ENCODE assay signal across 17 cellular contexts in the genomic region with DNA sequence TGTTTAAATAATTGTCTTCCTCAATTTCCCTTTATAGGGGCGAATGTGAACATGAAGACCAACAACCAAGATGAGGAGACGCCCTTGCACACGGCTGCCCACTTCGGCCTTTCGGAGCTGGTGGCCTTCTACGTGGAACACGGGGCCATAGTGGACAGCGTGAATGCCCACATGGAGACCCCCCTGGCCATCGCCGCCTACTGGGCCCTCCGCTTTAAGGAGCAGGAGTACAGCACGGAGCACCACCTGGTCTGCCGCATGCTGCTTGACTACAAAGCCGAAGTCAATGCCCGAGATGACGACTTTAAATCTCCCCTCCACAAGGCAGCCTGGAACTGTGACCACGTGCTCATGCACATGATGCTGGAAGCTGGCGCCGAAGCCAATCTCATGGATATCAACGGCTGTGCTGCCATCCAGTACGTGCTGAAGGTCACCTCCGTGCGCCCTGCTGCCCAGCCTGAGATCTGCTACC. TPM values are rescaled to one million over a fixed set of nuclear protein-coding genes. Genes with fewer than 3 reads are reported as not detected.
DNase-seq lines count a peak whose midpoint lies in the region; ATAC-seq, FAIRE-seq and TF ChIP-seq lines count a peak whose summit lies in the region.
"Had no signal": no experiment of that assay in that cellular context is flagged by ENCODE, and none has a peak within 500 bp of the region (broad histone marks: within the 10 kb centered on the region; RNA-seq: fewer than 3 reads in every experiment).

No MANE protein-coding gene starts in this region.

- H3K4me2 ChIP-seq in GM23338 (no peak overlapping the region), GM12878 (ENCODE audit: control insufficient read depth, insufficient read depth) (no peak overlapping the region), HepG2 (ENCODE audit: low read depth, low read length) (no peak overlapping the region), Karpas-422 (ENCODE audit: low read depth, low read length, poor library complexity, severe bottlenecking) (no peak overlapping the region)

- peak; percentile 74 for TF ChIP-seq CTCF in 22Rv1 (IDR thresholded peaks at IDR 0.05)
- TF ChIP-seq CTCF in GM23338 (conservative IDR thresholded peaks at IDR 0.05; ENCODE audit: low read depth in 2 of 2): no peak
- TF ChIP-seq CTCF in GM12878 (IDR thresholded peaks at IDR 0.05 in 2 of 3, conservative IDR thresholded peaks at IDR 0.05 in 1 of 3; ENCODE audit: control insufficient read depth in 2 of 3, extremely low read depth in 1 of 3, insufficient read depth in 1 of 3, low read depth in 3 of 3, low read length in 3 of 3): no peak
- no peak for TF ChIP-seq CTCF in HepG2 (CRISPR knock-in tag; IDR thresholded peaks at IDR 0.05)
- no peak for TF ChIP-seq CTCF in BE2C (IDR thresholded peaks at IDR 0.05; ENCODE audit: low read depth, low read length)

- in situ Hi-C loops in GM12878 (cut with MboI) (no loop called here), HepG2 (cut with HindIII; ENCODE audit: extremely low pct_ligation_motif_present, low pct_unique_long_range_greater_than_20kb) (loop anchor here (5.0 to 25.0 kb wide), 2 partner anchors 159 to 334 kb away; no protein-coding TSS in a partner anchor)

- no peaks in the 10 kb centered on the region for H3K36me3 ChIP-seq in GM23338 (ENCODE audit: insufficient read depth)
- H3K36me3 ChIP-seq in GM12878 (ENCODE audit: control insufficient read depth in 2 of 2, insufficient read depth in 2 of 2, low read length in 1 of 2): no peaks in the 10 kb centered on the region
- no peaks in the 10 kb centered on the region for H3K36me3 ChIP-seq in HepG2 (replicated peaks in 1 of 2; ENCODE audit: control insufficient read depth in 1 of 2, insufficient read depth in 2 of 2, low read length in 2 of 2)
- H3K36me3 ChIP-seq in SJCRH30: no peaks in the 10 kb centered on the region
- H3K36me3 ChIP-seq in Karpas-422 (ENCODE audit: insufficient read depth, low read length): no peaks in the 10 kb centered on the region
- no peaks in the 10 kb centered on the region for H3K36me3 ChIP-seq in BE2C
- H3K36me3 ChIP-seq: lower lobe of right lung had no signal

- intact Hi-C loops in GM12878 (cut with micrococcal nuclease; ENCODE audit: unreplicated experiment): loop anchor here (1.0 kb wide), 2 partner anchors 158 to 162 kb away; no protein-coding TSS in a partner anchor
- intact Hi-C loops in HepG2 (cut with micrococcal nuclease; ENCODE audit: unreplicated experiment): loop anchor here (1.0 to 2.0 kb wide), 2 partner anchors 17 to 158 kb away; no protein-coding TSS in a partner anchor

- peak overlapping the region; percentile 23; the same call in 1 of the 2 replicates for H2AFZ ChIP-seq in GM23338
- no peak overlapping the region for H2AFZ ChIP-seq in GM12878 (ENCODE audit: control insufficient read depth, low read depth, low read length)
- H2AFZ ChIP-seq in HepG2 (ENCODE audit: low read length): no peak overlapping the region
- H2AFZ ChIP-seq in Karpas-422 (ENCODE audit: low read length): no peak overlapping the region

- H3K9ac ChIP-seq in GM12878 (ENCODE audit: control insufficient read depth, insufficient read depth, low read length) (no peak overlapping the region), HepG2 (ENCODE audit: insufficient read depth, low read depth, low read length) (no peak overlapping the region), Karpas-422 (ENCODE audit: low read length) (no peak overlapping the region)

- CTCF ChIA-PET in GM12878 (lab: Yijun Ruan, JAX): interaction anchor here (0.9 to 17.8 kb wide), 17 partner anchors 11 to 343 kb away, joined by 3 to 655 read pairs (median 8); no protein-coding TSS in a partner anchor
- CTCF ChIA-PET in HepG2 (lab: Yijun Ruan, JAX; ENCODE audit: low intra/inter-chr PET ratio, low total read pairs): interaction anchor here (1.1 to 8.1 kb wide), 3 partner anchors 16 to 159 kb away, joined by 3 to 150 read pairs (median 10); no protein-coding TSS in a partner anchor

- RAD21 ChIA-PET in GM12878 (lab: Charles Lee; ENCODE audit: unreplicated experiment): interaction anchor here (0.7 to 8.2 kb wide), 13 partner anchors 11 to 343 kb away, joined by 3 to 207 read pairs (median 5); no protein-coding TSS in a partner anchor

- no peak overlapping the region for H3K4me3 Mint-ChIP-seq in GM23338
- H3K4me3 Mint-ChIP-seq: activated B cell treated with CpG ODN at 0.5 μM for 24 hours; naive thymus-derived CD4-positive, alpha-beta T cell had no signal

- 54% methylated on average over 23 of the region's 23 CpGs for WGBS in GM12878 (ENCODE audit: insufficient coverage, insufficient replicate concordance, low lambda C conversion rate, missing lambda C conversion rate)
- 51% methylated on average over 8 of the region's 23 CpGs for WGBS in HepG2 (ENCODE audit: low lambda C conversion rate)

- H4K20me1 ChIP-seq in GM23338 (replicated peaks; ENCODE audit: insufficient read depth) (no peaks in the 10 kb centered on the region), GM12878 (ENCODE audit: control insufficient read depth, insufficient read depth) (no peaks in the 10 kb centered on the region), HepG2 (ENCODE audit: insufficient read depth, low read length) (no peaks in the 10 kb centered on the region), Karpas-422 (ENCODE audit: insufficient read depth, low read depth, low read length) (no peaks in the 10 kb centered on the region)

- H3K79me2 ChIP-seq in GM23338 (replicated peaks; ENCODE audit: insufficient read depth): no peaks in the 10 kb centered on the region
- H3K79me2 ChIP-seq in GM12878 (ENCODE audit: control insufficient read depth, insufficient read depth, low read length): no peaks in the 10 kb centered on the region
- H3K79me2 ChIP-seq in HepG2 (ENCODE audit: insufficient read depth, low read length): no peaks in the 10 kb centered on the region
- no peaks in the 10 kb centered on the region for H3K79me2 ChIP-seq in Karpas-422 (ENCODE audit: low read length)

- TF ChIP-seq POLR2A in GM12878 (IDR thresholded peaks at IDR 0.05; ENCODE audit: low read depth, low read length) (no peak), HepG2 (IDR thresholded peaks at IDR 0.05; ENCODE audit: insufficient read depth in 1 of 2, low read depth in 2 of 2, low read length in 2 of 2) (no peak)

- peaks cover 2% of the 10 kb centered on the region for H3K27me3 Mint-ChIP-seq in GM23338 (ENCODE audit: insufficient read depth, low read depth, poor library complexity)

- TF ChIP-seq EP300 in GM12878 (IDR thresholded peaks at IDR 0.05; ENCODE audit: borderline replicate concordance in 1 of 2, control insufficient read depth in 1 of 2, low read depth in 2 of 2, low read length in 2 of 2) (no peak), HepG2 (IDR thresholded peaks at IDR 0.05; ENCODE audit: low read depth in 2 of 2, low read length in 2 of 2) (no peak), HepG2 (CRISPR knock-in tag; IDR thresholded peaks at IDR 0.05; ENCODE audit: borderline replicate concordance) (no peak)

- H3K4me3 ChIP-seq in GM23338 (no peak overlapping the region), GM12878 (no peak overlapping the region), HepG2 (replicated peaks in 1 of 3; ENCODE audit: insufficient read depth in 1 of 3, low read depth in 2 of 3, low read length in 3 of 3) (no peak overlapping the region), SJCRH30 (no peak overlapping the region), Karpas-422 (ENCODE audit: low read length) (no peak overlapping the region), BE2C (ENCODE audit: low read depth, low read length) (no peak overlapping the region)
- H3K4me3 ChIP-seq: lower lobe of right lung had no signal

- H3K4me1 Mint-ChIP-seq in GM23338: no peaks in the 10 kb centered on the region
- H3K4me1 Mint-ChIP-seq: naive thymus-derived CD4-positive, alpha-beta T cell had no signal

- BruUV-seq in GM12878 (replicated peaks; lab: Mats Ljungman, UMichigan) (no TSS peak), HepG2 (replicated peaks; lab: Mats Ljungman, UMichigan) (no TSS peak)

- POLR2A ChIA-PET in GM12878 (lab: Charles Lee): interaction anchor here (1.0 to 1.1 kb wide), 3 partner anchors 16 to 162 kb away, joined by 3 to 4 read pairs (median 3); no protein-coding TSS in a partner anchor
- POLR2A ChIA-PET in HepG2 (lab: Yijun Ruan, JAX): no interaction called here

- TF ChIP-seq RAD21 in GM12878 (IDR thresholded peaks at IDR 0.05; ENCODE audit: insufficient read depth, low read depth, low read length) (no peak), HepG2 (CRISPR knock-in tag; IDR thresholded peaks at IDR 0.05) (no peak)

- H3K9me3 ChIP-seq in GM12878 (replicated peaks; ENCODE audit: control insufficient read depth, insufficient read depth, low read length): no peaks in the 10 kb centered on the region
- H3K9me3 ChIP-seq in HepG2 (ENCODE audit: low read length): no peaks in the 10 kb centered on the region
- H3K9me3 ChIP-seq in SJCRH30 (replicated peaks): no peaks in the 10 kb centered on the region
- H3K9me3 ChIP-seq in Karpas-422 (ENCODE audit: low read length): no peaks in the 10 kb centered on the region
- no peaks in the 10 kb centered on the region for H3K9me3 ChIP-seq in BE2C
- H3K9me3 ChIP-seq: lower lobe of right lung had no signal

- H3K9me2 ChIP-seq in GM23338 (ENCODE audit: insufficient read depth) (no peaks in the 10 kb centered on the region), Karpas-422 (replicated peaks; ENCODE audit: insufficient read depth, low read length) (no peaks in the 10 kb centered on the region)

- no peak for FAIRE-seq in GM12878 (lab: Jason Lieb, UNC)
- no peak for FAIRE-seq in HepG2 (lab: Jason Lieb, UNC)

- H3K27ac ChIP-seq in 22Rv1 (no peak overlapping the region), GM23338 (ENCODE audit: low read depth) (no peak overlapping the region), GM12878 (ENCODE audit: control insufficient read depth, insufficient read depth) (no peak overlapping the region), HepG2 (ENCODE audit: extremely low read length, insufficient read depth, low read length) (no peak overlapping the region), SJCRH30 (no peak overlapping the region), Karpas-422 (ENCODE audit: low read length) (no peak overlapping the region)
- H3K27ac ChIP-seq: lower lobe of right lung had no signal

- no peaks in the 10 kb centered on the region for H3K9me3 Mint-ChIP-seq in GM23338
- H3K9me3 Mint-ChIP-seq: activated B cell treated with CpG ODN at 0.5 μM for 24 hours; activated T-helper 2 cell treated with anti-CD3 and anti-CD28 coated beads, Interferon-gamma antibody, Interleukin-2, Interleukin-4, amounts not matched to agents 10 μg/mL and 5 μg/mL and 100 μg/mL, durations not matched to agents 14 hours and 24 hours and 36 hours; naive thymus-derived CD4-positive, alpha-beta T cell had no signal

- H3K36me3 Mint-ChIP-seq in GM23338 (ENCODE audit: low read depth): no peaks in the 10 kb centered on the region
- H3K36me3 Mint-ChIP-seq: naive thymus-derived CD4-positive, alpha-beta T cell had no signal

- ATAC-seq in GM23338: peak; percentile 57
- ATAC-seq in GM12878: no peak; the same call in 2 of the 3 replicates
- ATAC-seq in HepG2: peak; percentile 22; the same call in 1 of the 3 replicates
- no peak for ATAC-seq in HG02884 (IDR thresholded peaks at IDR 0.05; ENCODE audit: unreplicated experiment)

- SMC1A ChIA-PET in GM12878 (lab: Charles Lee; ENCODE audit: uncharacterized antibody, unreplicated experiment): interaction anchor here (1.0 to 23.7 kb wide), 23 partner anchors 11 to 343 kb away, joined by 3 to 448 read pairs (median 6); a partner anchor contains a TSS

- H3F3A ChIP-seq in GM23338 (replicated peaks; ENCODE audit: low read depth): no peaks in the 10 kb centered on the region

- DNase-seq in GM23338 (ENCODE audit: low spot score) (peak; percentile 6), GM12878 (ENCODE audit: low read depth, low spot score) (no peak), HepG2 (ENCODE audit: low spot score) (no peak), SJCRH30 (no peak), Karpas-422 (no peak), BE2C (no peak)
- DNase-seq: activated B cell treated with CpG ODN at 0.5 μM for 24 hours; amniotic stem cell; lower lobe of right lung; naive thymus-derived CD4-positive, alpha-beta T cell had no signal

- H3K4me1 ChIP-seq in GM23338 (ENCODE audit: insufficient read depth): no peaks in the 10 kb centered on the region
- no peaks in the 10 kb centered on the region for H3K4me1 ChIP-seq in GM12878 (ENCODE audit: control insufficient read depth, insufficient read depth, low read length)
- peaks cover 26% of the 10 kb centered on the region for H3K4me1 ChIP-seq in HepG2 (ENCODE audit: insufficient read depth, low read length)
- H3K4me1 ChIP-seq in SJCRH30: no peaks in the 10 kb centered on the region; the same call in 1 of the 2 replicates
- no peaks in the 10 kb centered on the region for H3K4me1 ChIP-seq in Karpas-422 (ENCODE audit: low read length)
- no peaks in the 10 kb centered on the region for H3K4me1 ChIP-seq in BE2C

- H3K27ac Mint-ChIP-seq in GM23338: no peak overlapping the region
- H3K27ac Mint-ChIP-seq: activated B cell treated with CpG ODN at 0.5 μM for 24 hours; activated T-helper 2 cell treated with anti-CD3 and anti-CD28 coated beads, Interferon-gamma antibody, Interleukin-2, Interleukin-4, amounts not matched to agents 10 μg/mL and 5 μg/mL and 100 μg/mL, durations not matched to agents 14 hours and 24 hours and 36 hours; naive thymus-derived CD4-positive, alpha-beta T cell had no signal

- H3K27me3 ChIP-seq in GM23338 (ENCODE audit: insufficient read depth) (no peaks in the 10 kb centered on the region), GM12878 (replicated peaks in 1 of 2; ENCODE audit: control insufficient read depth in 2 of 2, insufficient read depth in 2 of 2, low read length in 1 of 2) (no peaks in the 10 kb centered on the region), HepG2 (ENCODE audit: control insufficient read depth in 1 of 2, insufficient read depth in 2 of 2, low read length in 2 of 2) (no peaks in the 10 kb centered on the region), SJCRH30 (no peaks in the 10 kb centered on the region), Karpas-422 (ENCODE audit: low read length) (no peaks in the 10 kb centered on the region), BE2C (peaks cover 39% of the 10 kb centered on the region)

RNA-seq across cellular contexts. Expression of a gene that starts 42.1 kb away (rescaled TPM):
- total RNA-seq in GM23338 (2014; rRNA removed; shearing (Covaris generic)): not detected in 2 replicates
- not detected in 2 replicates for polyA plus RNA-seq in GM23338 (2016; fragmentation: Nextera tagmentation; extraction: Ambion mirVana)
- total RNA-seq in GM12878 (2013; cell fraction: nucleolus; rRNA removed): 0.27 and 1.1 TPM in 2 replicates
- not detected in 2 replicates for total RNA-seq in GM12878 (2014; rRNA removed)
- total RNA-seq in GM12878 (2014; rRNA removed; fragmentation: Illumina TruSeq; extraction: Trizol): not detected in 2 replicates
- total RNA-seq in GM12878 (2021): 0.08 TPM in 1 of 2 replicates, not detected in the other
- not detected for polyA plus RNA-seq in GM12878 (2011; ENCODE audit: low read depth)
- 1.1 and 1.3 TPM in 2 replicates for polyA plus RNA-seq in GM12878 (2011; rRNA removed)
- polyA plus RNA-seq in GM12878 (2011; cell fraction: cytosol; rRNA removed): 0.64 and 0.82 TPM in 2 replicates
- 0.56 and 1.1 TPM in 2 replicates for polyA plus RNA-seq in GM12878 (2011; cell fraction: nucleus; rRNA removed)
- not detected in 2 replicates for polyA plus RNA-seq in GM12878 (2012)
- polyA plus RNA-seq in GM12878 (2014; fragmentation: Illumina TruSeq; extraction: Trizol): not detected in 2 replicates
- polyA plus RNA-seq in GM12878 (2014; fragmentation: Nextera tagmentation; extraction: Ambion mirVana): not detected
- polyA plus RNA-seq in GM12878 (2014; rRNA removed): 0.12 TPM in 1 of 2 replicates, not detected in the other
- polyA plus RNA-seq in GM12878 (2016; fragmentation: Nextera tagmentation; extraction: Ambion mirVana): not detected
- 1.2 and 1.9 TPM in 2 replicates for polyA minus RNA-seq in GM12878 (2011; rRNA and poly(A)+ RNA removed)
- polyA minus RNA-seq in GM12878 (2011; cell fraction: cytosol; rRNA and poly(A)+ RNA removed): not detected in 2 replicates
- polyA minus RNA-seq in GM12878 (2011; cell fraction: nucleus; rRNA and poly(A)+ RNA removed): 0.73 and 1.4 TPM in 2 replicates
- total RNA-seq in HepG2 (2016; rRNA removed; fragmentation: Illumina TruSeq; extraction: Trizol): 1.1 and 1.3 TPM in 2 replicates
- total RNA-seq in HepG2 (2016; cell fraction: cytosol; rRNA removed; fragmentation: Illumina TruSeq; extraction: Trizol; ENCODE audit: low read depth): 0.10 TPM in 1 of 2 replicates, not detected in the other
- 1.2 and 1.5 TPM in 2 replicates for total RNA-seq in HepG2 (2016; cell fraction: insoluble cytoplasmic fraction; rRNA removed; fragmentation: Illumina TruSeq; extraction: Trizol)
- 0.56 and 0.62 TPM in 2 replicates for total RNA-seq in HepG2 (2016; cell fraction: membrane; rRNA removed; fragmentation: Illumina TruSeq; extraction: Trizol)
- 0.78 and 1.3 TPM in 2 replicates for total RNA-seq in HepG2 (2016; cell fraction: nucleus; rRNA removed; fragmentation: Illumina TruSeq; extraction: Trizol)
- 2.6 and 4.0 TPM in 2 replicates for polyA plus RNA-seq in HepG2 (2011; rRNA removed)
- polyA plus RNA-seq in HepG2 (2011; cell fraction: cytosol; rRNA removed): 2.1 and 3.2 TPM in 2 replicates
- 1.5 and 2.5 TPM in 2 replicates for polyA plus RNA-seq in HepG2 (2011; cell fraction: nucleus; rRNA removed)
- 0.56 and 0.99 TPM in 2 replicates for polyA plus RNA-seq in HepG2 (2012)
- polyA plus RNA-seq in HepG2 (2016; cell fraction: cytosol; fragmentation: Illumina TruSeq; extraction: Trizol; ENCODE audit: low read depth): 0.06 and 0.18 TPM in 2 replicates
- 1.1 and 1.6 TPM in 2 replicates for polyA plus RNA-seq in HepG2 (2016; cell fraction: insoluble cytoplasmic fraction; fragmentation: Illumina TruSeq; extraction: Trizol; ENCODE audit: low read depth)
- 0.07 and 0.22 TPM in 2 replicates for polyA plus RNA-seq in HepG2 (2016; cell fraction: membrane; fragmentation: Illumina TruSeq; extraction: Trizol; ENCODE audit: low read depth)
- 0.38 and 0.68 TPM in 2 replicates for polyA plus RNA-seq in HepG2 (2016; cell fraction: nucleus; fragmentation: Illumina TruSeq; extraction: Trizol; ENCODE audit: insufficient read depth, low read depth)
- polyA minus RNA-seq in HepG2 (2011; rRNA and poly(A)+ RNA removed; ENCODE audit: low replicate concordance): 0.37 and 10.4 TPM in 2 replicates
- 1.1 and 1.7 TPM in 2 replicates for polyA minus RNA-seq in HepG2 (2011; cell fraction: cytosol; rRNA and poly(A)+ RNA removed)
- polyA minus RNA-seq in HepG2 (2011; cell fraction: nucleus; rRNA and poly(A)+ RNA removed): 4.5 and 6.1 TPM in 2 replicates
- 0.08 and 0.15 TPM in 2 replicates for total RNA-seq in SJCRH30 (2014; rRNA removed; shearing (Covaris generic))
- not detected in 2 replicates for total RNA-seq in Karpas-422 (2014; rRNA removed; shearing (Covaris generic); ENCODE audit: low replicate concordance)
- polyA plus RNA-seq in BE2C (2012; ENCODE audit: insufficient read depth, insufficient read length, low read depth): not detected
- total RNA-seq: activated B cell treated with CpG ODN at 0.5 μM for 24 hours; activated CD8-positive, alpha-beta memory T cell treated with anti-CD3 and anti-CD28 coated beads for 36 hours; activated T-helper 2 cell treated with anti-CD3 and anti-CD28 coated beads, Interferon-gamma antibody, Interleukin-2, Interleukin-4, amounts not matched to agents 10 μg/mL and 5 μg/mL and 100 μg/mL, durations not matched to agents 14 hours and 24 hours and 36 hours; fibroblast of villous mesenchyme; H7; naive thymus-derived CD4-positive, alpha-beta T cell; T-helper 1 cell treated with Interleukin-12 subunit alpha and Interleukin-12 subunit beta and Interleukin-4 antibody, amounts not matched to agents 30 ng/mL and 1 ng/mL, for 36 hours had no signal
- polyA plus RNA-seq: naive thymus-derived CD4-positive, alpha-beta T cell had no signal

Comparison
In these comparisons a context has a peak if more than half of its experiments do, and no peak if none do; other contexts are left out.
1. ATAC-seq: peak in GM23338 (single experiment) and HepG2 (single experiment); none in GM12878 (single experiment) and HG02884 (single experiment).